ENCODE assay signal across 2 cellular contexts in genomic region chr16:75269358-75269757, GRCh38.
A peak's percentile ranks its signal among the peaks of the same experiment; 100 is the strongest.
TF ChIP-seq lines count a peak whose summit lies in the region.

No MANE protein-coding gene starts in this region.

TF ChIP-seq in A549, 52 proteins besides CTCF, POLR2A, EP300 and RAD21:
- TF ChIP-seq MAFK (IDR thresholded peaks at IDR 0.05; ENCODE audit: partially characterized antibody) = peak; percentile 88

TF ChIP-seq in HepG2, 621 proteins besides CTCF, POLR2A, EP300 and RAD21:
- peak; percentile 81 for TF ChIP-seq MAFF (IDR thresholded peaks at IDR 0.05; ENCODE audit: low read depth, low read length)
- TF ChIP-seq MAFK (conservative IDR thresholded peaks at IDR 0.05 in 1 of 2, IDR thresholded peaks at IDR 0.05 in 1 of 2; ENCODE audit: low read length in 2 of 2) = peak; percentile 91 to 92
